ENCODE assay signal across 29 cellular contexts in genomic region chr18:13661779-13662271, GRCh38.
DNase-seq lines count a peak whose midpoint lies in the region; ATAC-seq, FAIRE-seq and TF ChIP-seq lines count a peak whose summit lies in the region.
"Had no signal": no experiment of that assay in that cellular context is flagged by ENCODE, and none has a peak within 500 bp of the region (broad histone marks: within the 10 kb centered on the region; RNA-seq: fewer than 3 reads in every experiment).

No MANE protein-coding gene starts in this region.

- CTCF ChIA-PET in IMR-90 (lab: Yijun Ruan, JAX) = no interaction called here
- CTCF ChIA-PET in H1 (lab: Charles Lee; ENCODE audit: partially characterized antibody) = no interaction called here
- CTCF ChIA-PET in CD8-positive, alpha-beta memory T cell (lab: Charles Lee) = no interaction called here

- peaks cover 0 to 1% (median 0%) of the 10 kb centered on the region in 3 donors for H3K4me1 Mint-ChIP-seq in CD8-positive, alpha-beta memory T cell
- H3K4me1 Mint-ChIP-seq: IgD-negative memory B cell had no signal

- H3K27me3 ChIP-seq in cardiac muscle cell (no peaks in the 10 kb centered on the region), IMR-90 (ENCODE audit: control insufficient read depth, insufficient read depth, low read length) (no peaks in the 10 kb centered on the region), H1 (replicated peaks in 1 of 4; ENCODE audit: control insufficient read depth in 3 of 4, extremely low read depth in 1 of 4, insufficient read depth in 3 of 4, low read length in 3 of 4) (no peaks in the 10 kb centered on the region), liver (ENCODE audit: control insufficient read depth in 4 of 4, insufficient read depth in 4 of 4, low read length in 3 of 4) (no peaks in the 10 kb centered on the region)
- H3K27me3 ChIP-seq in CD8-positive, alpha-beta memory T cell (ENCODE audit: insufficient read depth, low read length, poor library complexity, severe bottlenecking) = no peaks in the 10 kb centered on the region

- in situ Hi-C loops in IMR-90 (cut with MboI; ENCODE audit: low sequenced_read_pairs) = no loop called here

- H2AK5ac ChIP-seq in IMR-90 (ENCODE audit: low read depth, low read length) (no peak overlapping the region), H1 (ENCODE audit: low read depth, low read length) (no peak overlapping the region)

- H2BK20ac ChIP-seq in IMR-90 (ENCODE audit: low read depth, low read length) (no peak overlapping the region), H1 (ENCODE audit: low read length) (no peak overlapping the region)

- no TSS peak for BruUV-seq in IMR-90 (replicated peaks; lab: Mats Ljungman, UMichigan)

- no peak overlapping the region for H2BK120ac ChIP-seq in IMR-90 (ENCODE audit: low read depth, low read length)
- no peak overlapping the region for H2BK120ac ChIP-seq in H1 (replicated peaks; ENCODE audit: low read depth, low read length)

- no peak overlapping the region for H2BK5ac ChIP-seq in IMR-90 (ENCODE audit: low read depth, low read length, poor library complexity, severe bottlenecking)
- no peak overlapping the region for H2BK5ac ChIP-seq in H1 (ENCODE audit: low read depth, low read length)

- H3K9me3 Mint-ChIP-seq in CD8-positive, alpha-beta memory T cell = no peaks in the 10 kb centered on the region
- H3K9me3 Mint-ChIP-seq: CD8-positive, alpha-beta T cell; GM23338; IgD-negative memory B cell had no signal

- H4K91ac ChIP-seq in IMR-90 (ENCODE audit: insufficient read depth, low read depth, low read length) (no peak overlapping the region), H1 (replicated peaks; ENCODE audit: insufficient read length, low read length) (no peak overlapping the region)

- no peak for FAIRE-seq in H1 (lab: Jason Lieb, UNC)
- FAIRE-seq: A204.1, GM12878 had no signal

- no peak for TF ChIP-seq POLR2A in IMR-90 (IDR thresholded peaks at IDR 0.05; ENCODE audit: low read depth, low read length)
- TF ChIP-seq POLR2A in H1 (IDR thresholded peaks at IDR 0.05; ENCODE audit: control extremely low read depth in 1 of 2, low read depth in 2 of 2, low read length in 2 of 2) = no peak

- H3K4me1 ChIP-seq in cardiac muscle cell (ENCODE audit: low read depth) (peaks cover 32% of the 10 kb centered on the region), IMR-90 (ENCODE audit: control insufficient read depth, insufficient read depth, low read length) (no peaks in the 10 kb centered on the region), H1 (replicated peaks in 1 of 4; ENCODE audit: control insufficient read depth in 3 of 4, insufficient read depth in 4 of 4, low read length in 3 of 4) (no peaks in the 10 kb centered on the region), liver (ENCODE audit: control insufficient read depth in 4 of 4, insufficient read depth in 4 of 4, low read length in 3 of 4) (no peaks in the 10 kb centered on the region)
- no peaks in the 10 kb centered on the region for H3K4me1 ChIP-seq in CD8-positive, alpha-beta memory T cell (ENCODE audit: insufficient read depth, low read length)
- H3K4me1 ChIP-seq: HAP-1 had no signal

- no CpG with 5 or more reads among the region's 2 CpGs for WGBS in IMR-90 (ENCODE audit: extremely low coverage in 2 of 2, insufficient read length in 1 of 2), 2 experiments
- WGBS in H1 (ENCODE audit: extremely low coverage in 1 of 2, insufficient coverage in 1 of 2, insufficient read length in 1 of 2, insufficient replicate concordance in 2 of 2, low coverage in 1 of 2, low lambda C conversion rate in 2 of 2, missing lambda C conversion rate in 1 of 2), 2 experiments = 94% methylated on average over 2 of the region's 2 CpGs; no CpG with 5 or more reads in 1 of the 2 experiments
- 85% methylated on average over 2 of the region's 2 CpGs for WGBS in liver

- H3K23me2 ChIP-seq in H1 (ENCODE audit: low read depth, low read length) = no peaks in the 10 kb centered on the region

- H3K9me3 ChIP-seq in cardiac muscle cell (ENCODE audit: low read depth) = no peaks in the 10 kb centered on the region
- H3K9me3 ChIP-seq in IMR-90 (ENCODE audit: control insufficient read depth, insufficient read depth, low read length) = no peaks in the 10 kb centered on the region
- no peaks in the 10 kb centered on the region for H3K9me3 ChIP-seq in H1 (ENCODE audit: insufficient read depth in 2 of 2, low read depth in 1 of 2, low read length in 1 of 2)
- no peaks in the 10 kb centered on the region for H3K9me3 ChIP-seq in liver (ENCODE audit: control insufficient read depth in 4 of 4, low read length in 3 of 4)
- H3K9me3 ChIP-seq in CD8-positive, alpha-beta memory T cell (ENCODE audit: low read length) = no peaks in the 10 kb centered on the region
- H3K9me3 ChIP-seq: HAP-1 had no signal

- H4K5ac ChIP-seq in IMR-90 (ENCODE audit: low read depth, low read length) (no peak overlapping the region), H1 (ENCODE audit: insufficient read length, low read depth, low read length) (no peak overlapping the region)

- no peak for TF ChIP-seq RAD21 in IMR-90 (IDR thresholded peaks at IDR 0.05; ENCODE audit: low read length)
- TF ChIP-seq RAD21 in H1 (IDR thresholded peaks at IDR 0.05 in 1 of 2, conservative IDR thresholded peaks at IDR 0.05 in 1 of 2; ENCODE audit: low read depth in 2 of 2, low read length in 2 of 2) = no peak
- TF ChIP-seq RAD21 in liver (IDR thresholded peaks at IDR 0.05) = no peak

- no peak for TF ChIP-seq EP300 in H1 (IDR thresholded peaks at IDR 0.05; ENCODE audit: borderline replicate concordance in 1 of 2, low read depth in 2 of 2, low read length in 2 of 2)

- no peak overlapping the region for H2AFZ ChIP-seq in IMR-90 (replicated peaks; ENCODE audit: low read length, poor library complexity)
- H2AFZ ChIP-seq in H1 (ENCODE audit: low read length) = no peak overlapping the region
- H2AFZ ChIP-seq: GM23338 had no signal

- ATAC-seq in left ventricle myocardium superior = no peak
- no peak for ATAC-seq in IMR-90 (ENCODE audit: low read depth)
- ATAC-seq: CD8-positive, alpha-beta T cell; GM12878; GM23338 had no signal

- H3K27ac Mint-ChIP-seq in CD8-positive, alpha-beta memory T cell = peak overlapping the region in 1 of 8 donors; percentile 57
- H3K27ac Mint-ChIP-seq: CD8-positive, alpha-beta T cell; IgD-negative memory B cell had no signal

- POLR2A ChIA-PET in IMR-90 (lab: Charles Lee; ENCODE audit: unreplicated experiment) = no interaction called here
- POLR2A ChIA-PET in H1 (lab: Charles Lee; ENCODE audit: partially characterized antibody) = no interaction called here
- POLR2A ChIA-PET in CD8-positive, alpha-beta memory T cell (lab: Charles Lee) = no interaction called here

- no peak overlapping the region for H4K8ac ChIP-seq in IMR-90 (ENCODE audit: low read depth in 2 of 2, low read length in 2 of 2)
- no peak overlapping the region for H4K8ac ChIP-seq in H1 (ENCODE audit: extremely low read depth, insufficient read depth, low read length)

- H3K4me3 ChIP-seq in cardiac muscle cell = no peak overlapping the region
- no peak overlapping the region for H3K4me3 ChIP-seq in IMR-90 (ENCODE audit: insufficient read depth, low read depth, low read length)
- no peak overlapping the region for H3K4me3 ChIP-seq in H1 (ENCODE audit: extremely low read depth in 1 of 4, insufficient read depth in 2 of 4, low read depth in 3 of 4, low read length in 4 of 4)
- no peak overlapping the region for H3K4me3 ChIP-seq in liver (ENCODE audit: low read depth in 1 of 3, low read length in 3 of 3)
- H3K4me3 ChIP-seq in CD8-positive, alpha-beta memory T cell (ENCODE audit: low read length) = no peak overlapping the region
- H3K4me3 ChIP-seq: GM12878, GM23338, HAP-1 had no signal

- H3K4ac ChIP-seq in IMR-90 (ENCODE audit: low read depth, low read length) (no peak overlapping the region), H1 (replicated peaks; ENCODE audit: insufficient read length, low read depth, low read length) (no peak overlapping the region)

- peak in 1 of 2 donors; percentile 4 for DNase-seq in cardiac muscle cell (ENCODE audit: low read depth in 1 of 2, low spot score in 1 of 2)
- DNase-seq in left ventricle myocardium superior = no peak
- no peak for DNase-seq in IMR-90
- DNase-seq in H1 (ENCODE audit: low read depth in 1 of 2, low spot score in 2 of 2) = no peak
- no peak for DNase-seq in NCI-H1436 (lab: John Stamatoyannopoulos, UW)
- no peak for DNase-seq in NCI-H1930 (lab: John Stamatoyannopoulos, UW)
- no peak for DNase-seq in CD8-positive, alpha-beta memory T cell
- DNase-seq: CD8-positive, alpha-beta T cell; DMS 273 treated with DMSO at 0.1 percent for 48 hours; DMS79; EL; GDM1; NCI-H1048; NCI-H1417; NCI-H1694 treated with DMSO at 0.1 percent for 48 hours; NCI-H2081 treated with DMSO at 0.1 percent for 48 hours; NCI-H2171; NCI-H226; NCI-H510A; NCI-H69; RPMI8226; SHP77 treated with DMSO at 0.1 percent for 48 hours had no signal

- H2BK15ac ChIP-seq in IMR-90 (ENCODE audit: low read depth, low read length) (no peak overlapping the region), H1 (ENCODE audit: low read length) (no peak overlapping the region)

- H3K79me1 ChIP-seq in IMR-90 (ENCODE audit: low read depth in 1 of 2, low read length in 2 of 2) (peaks cover 0 to 1% of the 10 kb centered on the region in 2 experiments; a peak in 1 of 4 replicates), H1 (ENCODE audit: low read depth, low read length) (no peaks in the 10 kb centered on the region)

- TF ChIP-seq CTCF in cardiac muscle cell (IDR thresholded peaks at IDR 0.05; ENCODE audit: low read depth, low read length) (no peak), IMR-90 (conservative IDR thresholded peaks at IDR 0.05; ENCODE audit: low read depth, low read length) (no peak), H1 (IDR thresholded peaks at IDR 0.05; ENCODE audit: control extremely low read depth in 1 of 3, insufficient read depth in 1 of 3, low read depth in 1 of 3, low read length in 3 of 3) (no peak), liver (IDR thresholded peaks at IDR 0.05; ENCODE audit: low read depth, low read length, missing input control) (no peak)

- H3K4me2 ChIP-seq in IMR-90 (ENCODE audit: low read depth, low read length) (no peak overlapping the region), H1 (ENCODE audit: insufficient read depth in 1 of 2, low read depth in 2 of 2, low read length in 2 of 2) (no peak overlapping the region)
- H3K4me2 ChIP-seq: GM23338 had no signal

- H2AK9ac ChIP-seq in IMR-90 (replicated peaks; ENCODE audit: low read depth, low read length, poor library complexity) = no peak overlapping the region

- H3K9ac ChIP-seq in IMR-90 (ENCODE audit: low read depth, low read length) = no peak overlapping the region
- no peak overlapping the region for H3K9ac ChIP-seq in H1 (replicated peaks in 1 of 4; ENCODE audit: extremely low read depth in 1 of 4, low read depth in 3 of 4, low read length in 3 of 4)
- H3K9ac ChIP-seq in liver (ENCODE audit: low read depth in 1 of 2, low read length in 2 of 2) = no peak overlapping the region

- H3K27ac ChIP-seq in cardiac muscle cell (peak overlapping the region; percentile 51), IMR-90 (ENCODE audit: insufficient read depth, low read length) (no peak overlapping the region), H1 (ENCODE audit: low read depth, low read length) (no peak overlapping the region), liver (ENCODE audit: low read depth in 1 of 2, low read length in 2 of 2) (no peak overlapping the region)
- no peak overlapping the region for H3K27ac ChIP-seq in CD8-positive, alpha-beta memory T cell (ENCODE audit: low read depth, low read length)
- H3K27ac ChIP-seq: C4-2B had no signal

- no peaks in the 10 kb centered on the region for H3K9me1 ChIP-seq in IMR-90 (ENCODE audit: insufficient read depth, low read length)

- no peak overlapping the region for H2BK12ac ChIP-seq in H1 (ENCODE audit: low read depth, low read length)

- H3K23ac ChIP-seq in IMR-90 (ENCODE audit: low read depth, low read length) (no peak overlapping the region), H1 (ENCODE audit: insufficient read length) (no peak overlapping the region)

- H3K36me3 ChIP-seq in cardiac muscle cell = peaks cover 18% of the 10 kb centered on the region
- peaks cover 4% of the 10 kb centered on the region for H3K36me3 ChIP-seq in IMR-90 (ENCODE audit: control insufficient read depth, insufficient read depth, low read length)
- peaks cover 0 to 7% (median 3%) of the 10 kb centered on the region in 4 experiments; a peak in 3 of 8 replicates for H3K36me3 ChIP-seq in H1 (ENCODE audit: control insufficient read depth in 2 of 4, insufficient read depth in 4 of 4, low read length in 3 of 4)
- peaks cover 0 to 7% (median 1%) of the 10 kb centered on the region in 4 donors for H3K36me3 ChIP-seq in liver (ENCODE audit: control insufficient read depth in 4 of 4, insufficient read depth in 3 of 4, low read depth in 1 of 4, low read length in 3 of 4)
- H3K36me3 ChIP-seq in CD8-positive, alpha-beta memory T cell (ENCODE audit: insufficient read depth, low read length) = no peaks in the 10 kb centered on the region

- dilution Hi-C loops in IMR-90 (cut with HindIII; ENCODE audit: low sequenced_read_pairs, unreplicated experiment) = no loop called here

- H3K4me3 Mint-ChIP-seq in CD8-positive, alpha-beta memory T cell = no peak overlapping the region
- H3K4me3 Mint-ChIP-seq: CD8-positive, alpha-beta T cell; GM23338; IgD-negative memory B cell had no signal

- no peaks in the 10 kb centered on the region for H3K27me3 Mint-ChIP-seq in CD8-positive, alpha-beta memory T cell

- H3K18ac ChIP-seq in IMR-90 (ENCODE audit: low read depth, low read length) (no peak overlapping the region), H1 (ENCODE audit: extremely low read depth, low read length) (no peak overlapping the region)

- H3K56ac ChIP-seq in IMR-90 (ENCODE audit: extremely low read depth, insufficient read depth, low read length) (no peak overlapping the region), H1 (replicated peaks; ENCODE audit: insufficient read length, low read depth, low read length) (no peak overlapping the region)

- peaks cover 3 to 36% (median 8%) of the 10 kb centered on the region in 3 donors for H3K36me3 Mint-ChIP-seq in CD8-positive, alpha-beta memory T cell

- H3K14ac ChIP-seq in IMR-90 (replicated peaks; ENCODE audit: low read depth, low read length) = no peak overlapping the region
- H3K14ac ChIP-seq in H1 (ENCODE audit: insufficient read length) = no peak overlapping the region

- intact Hi-C loops in left ventricle myocardium superior (cut with micrococcal nuclease) (no loop called here), IMR-90 (cut with micrococcal nuclease) (no loop called here)

- no peaks in the 10 kb centered on the region for H3K79me2 ChIP-seq in H1 (ENCODE audit: control insufficient read depth in 1 of 2, insufficient read depth in 2 of 2, low read length in 2 of 2)

- H4K20me1 ChIP-seq in IMR-90 (ENCODE audit: insufficient read depth, low read length) = no peaks in the 10 kb centered on the region
- H4K20me1 ChIP-seq in H1 (replicated peaks in 1 of 2; ENCODE audit: control insufficient read depth in 1 of 2, insufficient read depth in 2 of 2, low read length in 2 of 2) = no peaks in the 10 kb centered on the region
